26 cellular contexts compared by ENCODE assay signal in the genomic region with DNA sequence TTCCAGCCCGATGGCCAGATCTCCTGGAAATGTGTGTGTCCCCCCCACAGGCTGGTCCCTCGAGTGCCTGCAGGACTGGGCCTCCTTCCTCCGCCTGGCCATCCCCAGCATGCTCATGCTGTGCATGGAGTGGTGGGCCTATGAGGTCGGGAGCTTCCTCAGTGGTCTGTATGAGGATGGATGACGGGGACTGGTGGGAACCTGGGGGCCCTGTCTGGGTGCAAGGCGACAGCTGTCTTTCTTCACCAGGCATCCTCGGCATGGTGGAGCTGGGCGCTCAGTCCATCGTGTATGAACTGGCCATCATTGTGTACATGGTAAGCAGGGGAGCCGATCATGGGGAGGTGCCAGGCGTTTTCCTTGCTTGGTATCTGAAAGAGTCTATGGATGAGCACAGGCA.
"Had no signal": no experiment of that assay in that cellular context is flagged by ENCODE, and none has a peak within 500 bp of the region (broad histone marks: within the 10 kb centered on the region; RNA-seq: fewer than 3 reads in every experiment).

No MANE protein-coding gene starts in this region.

- H3K4me1 ChIP-seq: pancreas, right atrium auricular region, suprapubic skin, tibial nerve had no signal

- H3K4me3 ChIP-seq: heart right ventricle, hepatocyte, left ventricle myocardium inferior, lung, pancreas, right atrium auricular region, right lobe of liver, stomach, suprapubic skin, tibial nerve had no signal

- H3K36me3 Mint-ChIP-seq: mesothelial cell of epicardium; naive B cell; stimulated activated naive B cell treated with anti-CD40 and anti-IgM and Interleukin-4, amounts not matched to agents 10 μg/mL and 1 μg/mL and 100 μg/mL, for 72 hours; type B pancreatic cell had no signal

- H3K9me3 Mint-ChIP-seq: type B pancreatic cell had no signal

- ATAC-seq: heart right ventricle; pancreas; right lobe of liver; stimulated activated naive B cell treated with anti-CD40 and anti-IgM and Interleukin-4, amounts not matched to agents 10 μg/mL and 1 μg/mL and 100 μg/mL, for 72 hours; stimulated activated naive CD8-positive, alpha-beta T cell treated with anti-CD3 and anti-CD28 coated beads, Interleukin-15, Interleukin-2, amounts not matched to agents 100 U/mL and 50 U/mL, for 24 hours had no signal

- H3K36me3 ChIP-seq: heart right ventricle, pancreas, right atrium auricular region, stomach, suprapubic skin, tibial nerve had no signal

- H3K9me3 ChIP-seq: pancreas, right lobe of liver, suprapubic skin had no signal

- H3K4me3 Mint-ChIP-seq: mesothelial cell of epicardium; nephron; neural crest cell; stimulated activated naive B cell treated with anti-CD40 and anti-IgM and Interleukin-4, amounts not matched to agents 10 μg/mL and 1 μg/mL and 100 μg/mL, for 72 hours; type B pancreatic cell had no signal

- H3K27ac Mint-ChIP-seq: mesothelial cell of epicardium; naive B cell; progenitor cell of endocrine pancreas; stimulated activated naive B cell treated with anti-CD40 and anti-IgM and Interleukin-4, amounts not matched to agents 10 μg/mL and 1 μg/mL and 100 μg/mL, for 72 hours; type B pancreatic cell had no signal

- H3K27ac ChIP-seq: hepatocyte, left ventricle myocardium inferior, pancreas, right atrium auricular region, stomach, suprapubic skin, tibial nerve had no signal

- DNase-seq: glutamatergic neuron; heart right ventricle; islet precursor cell; left ventricle myocardium inferior; mesendoderm; naive B cell; nucleus accumbens; stimulated activated CD4-positive, alpha-beta T cell treated with anti-CD3 and anti-CD28 coated beads, Interleukin-12 subunit alpha, Interleukin-12 subunit beta, amount 100 ng/mL, for 4 hours; stimulated activated CD4-positive, alpha-beta T cell treated with anti-CD3 and anti-CD28 coated beads, Interleukin-15, amount 100 ng/mL, for 24 hours; stimulated activated CD4-positive, alpha-beta T cell treated with anti-CD3 and anti-CD28 coated beads, Interleukin-2, amount 100 ng/mL, for 24 hours; stimulated activated CD4-positive, alpha-beta T cell treated with anti-CD3 and anti-CD28 coated beads, Interleukin-4, amount 100 ng/mL, for 1 hour; stimulated activated naive B cell treated with anti-CD40 and anti-IgM and Interleukin-4, amounts not matched to agents 10 μg/mL and 1 μg/mL and 100 μg/mL, for 72 hours; stimulated activated naive CD8-positive, alpha-beta T cell treated with anti-CD3 and anti-CD28 coated beads, Interleukin-15, Interleukin-2, amounts not matched to agents 100 U/mL and 50 U/mL, for 24 hours; stomach had no signal

- H3K27me3 ChIP-seq: hepatocyte, pancreas, right atrium auricular region, right lobe of liver, stomach, suprapubic skin, tibial nerve had no signal

- H3K4me1 Mint-ChIP-seq: naive B cell; neural crest cell; stimulated activated naive B cell treated with anti-CD40 and anti-IgM and Interleukin-4, amounts not matched to agents 10 μg/mL and 1 μg/mL and 100 μg/mL, for 72 hours had no signal
